Comparison of ENCODE assay signal across 10 cellular contexts in the genomic region with DNA sequence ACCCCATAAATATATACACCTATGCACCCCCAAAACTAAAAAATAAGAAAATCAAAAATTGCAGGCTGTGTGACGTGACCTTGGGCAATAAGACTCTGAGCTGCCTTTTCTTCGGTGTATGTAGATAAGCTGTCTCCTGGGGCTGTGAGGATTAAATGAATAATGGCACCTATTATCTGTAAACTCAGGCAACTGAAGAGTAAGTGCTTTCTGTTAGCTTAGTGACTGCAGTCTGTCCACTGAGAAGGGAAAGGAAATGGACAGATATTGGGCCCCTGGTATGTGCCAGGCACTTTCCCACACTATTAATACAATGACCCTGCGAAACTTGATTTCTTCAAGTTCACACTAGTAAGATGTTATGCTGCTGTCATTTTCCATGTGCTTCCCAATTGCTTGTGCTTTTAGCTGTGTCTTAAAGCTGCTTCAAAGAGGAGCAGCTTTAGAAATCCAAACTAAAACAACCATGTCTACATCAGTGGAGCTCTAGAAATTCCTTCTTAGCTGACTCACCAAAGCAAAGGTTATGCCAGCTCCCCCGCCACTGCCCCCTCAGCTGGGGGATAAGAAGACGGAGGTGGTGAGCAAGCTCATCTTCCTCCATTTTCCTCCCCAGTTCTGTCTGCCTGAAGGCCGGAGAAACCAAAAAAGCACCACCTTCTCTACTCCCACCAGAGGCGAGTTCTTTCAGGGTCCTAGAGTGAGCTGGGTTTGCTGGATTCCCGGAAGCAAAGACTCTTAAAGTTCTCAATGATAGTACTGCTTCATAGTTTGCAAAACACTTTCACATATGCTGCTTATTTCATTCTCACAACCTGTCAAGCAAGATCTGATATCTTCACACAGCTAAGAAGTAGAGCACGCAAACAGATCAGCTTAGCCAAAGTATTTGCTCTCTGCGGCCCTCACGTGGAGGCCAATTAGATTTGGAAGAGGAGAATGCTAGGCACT. TPM values are rescaled to one million over a fixed set of nuclear protein-coding genes. Genes with fewer than 3 reads are reported as not detected.
DNase-seq lines count a peak whose midpoint lies in the region; ATAC-seq, FAIRE-seq and TF ChIP-seq lines count a peak whose summit lies in the region.
"Had no signal": no experiment of that assay in that cellular context is flagged by ENCODE, and none has a peak within 500 bp of the region (broad histone marks: within the 10 kb centered on the region; RNA-seq: fewer than 3 reads in every experiment).

No MANE protein-coding gene starts in this region.

- H3K27ac Mint-ChIP-seq in stimulated activated memory B cell treated with anti-CD40 and anti-IgM and Interleukin-4, amounts not matched to agents 10 μg/mL and 1 μg/mL and 100 μg/mL, for 72 hours = no peak overlapping the region
- H3K27ac Mint-ChIP-seq: CD4-positive, CD25-positive, alpha-beta regulatory T cell had no signal

- peaks cover 4% of the 10 kb centered on the region for H3K4me1 Mint-ChIP-seq in stimulated activated memory B cell treated with anti-CD40 and anti-IgM and Interleukin-4, amounts not matched to agents 10 μg/mL and 1 μg/mL and 100 μg/mL, for 72 hours

- no peaks in the 10 kb centered on the region for H3K27me3 Mint-ChIP-seq in stimulated activated memory B cell treated with anti-CD40 and anti-IgM and Interleukin-4, amounts not matched to agents 10 μg/mL and 1 μg/mL and 100 μg/mL, for 72 hours
- H3K27me3 Mint-ChIP-seq: CD4-positive, CD25-positive, alpha-beta regulatory T cell had no signal

- H3K79me2 ChIP-seq in HepG2 (ENCODE audit: insufficient read depth, low read length) (no peaks in the 10 kb centered on the region), K562 (ENCODE audit: control insufficient read depth, insufficient read depth, low read length) (no peaks in the 10 kb centered on the region)

- peaks cover 0 to 3% of the 10 kb centered on the region in 2 experiments; a peak in 1 of 5 replicates for H3K36me3 ChIP-seq in HepG2 (replicated peaks in 1 of 2; ENCODE audit: control insufficient read depth in 1 of 2, insufficient read depth in 2 of 2, low read length in 2 of 2)
- peaks cover 0 to 5% (median 0%) of the 10 kb centered on the region in 4 donors for H3K36me3 ChIP-seq in right lobe of liver
- peaks cover 20% of the 10 kb centered on the region; the same call in 2 of the 3 replicates for H3K36me3 ChIP-seq in K562 (ENCODE audit: control insufficient read depth, insufficient read depth, low read length)
- H3K36me3 ChIP-seq in prostate gland = no peaks in the 10 kb centered on the region

- no peaks in the 10 kb centered on the region for H3K9me3 Mint-ChIP-seq in stimulated activated memory B cell treated with anti-CD40 and anti-IgM and Interleukin-4, amounts not matched to agents 10 μg/mL and 1 μg/mL and 100 μg/mL, for 72 hours
- H3K9me3 Mint-ChIP-seq: CD4-positive, CD25-positive, alpha-beta regulatory T cell had no signal

- 30% methylated on average over 8 of the region's 11 CpGs for WGBS in HepG2 (ENCODE audit: low lambda C conversion rate)
- WGBS in right lobe of liver (ENCODE audit: insufficient coverage, low coverage, low lambda C conversion rate, missing lambda C conversion rate) = 40% methylated on average over 11 of the region's 11 CpGs
- 8% methylated on average over 10 of the region's 11 CpGs for WGBS in K562 (ENCODE audit: insufficient coverage, low coverage, missing lambda C conversion rate)
- 24% methylated on average over 11 of the region's 11 CpGs for WGBS in prostate gland

- TF ChIP-seq RAD21 in HepG2 (CRISPR knock-in tag; IDR thresholded peaks at IDR 0.05) = no peak
- no peak for TF ChIP-seq RAD21 in K562 (CRISPR knock-in tag; conservative IDR thresholded peaks at IDR 0.05 in 1 of 2, IDR thresholded peaks at IDR 0.05 in 1 of 2)

- H3K9me3 ChIP-seq in HepG2 (ENCODE audit: low read length) (no peaks in the 10 kb centered on the region), right lobe of liver (no peaks in the 10 kb centered on the region), K562 (replicated peaks; ENCODE audit: control insufficient read depth, insufficient read depth, low read depth, low read length) (no peaks in the 10 kb centered on the region), prostate gland (no peaks in the 10 kb centered on the region)

- BruUV-seq in HepG2 (replicated peaks; lab: Mats Ljungman, UMichigan) = no TSS peak
- no TSS peak for BruUV-seq in K562 (replicated peaks; lab: Mats Ljungman, UMichigan)

- peak overlapping the region in 2 of 3 experiments; percentile 10 to 23; a peak in 1 of 6 replicates for H3K4me3 ChIP-seq in HepG2 (replicated peaks in 1 of 3; ENCODE audit: insufficient read depth in 1 of 3, low read depth in 2 of 3, low read length in 3 of 3)
- no peak overlapping the region for H3K4me3 ChIP-seq in right lobe of liver
- H3K4me3 ChIP-seq in K562 = no peak overlapping the region
- H3K4me3 ChIP-seq in prostate gland = no peak overlapping the region

- H3K4me3 Mint-ChIP-seq in stimulated activated memory B cell treated with anti-CD40 and anti-IgM and Interleukin-4, amounts not matched to agents 10 μg/mL and 1 μg/mL and 100 μg/mL, for 72 hours = no peak overlapping the region
- H3K4me3 Mint-ChIP-seq: CD4-positive, CD25-positive, alpha-beta regulatory T cell had no signal

- H3K9me1 ChIP-seq in K562 (ENCODE audit: control insufficient read depth, insufficient read depth, low read length) = no peaks in the 10 kb centered on the region

- FAIRE-seq in HepG2 (lab: Jason Lieb, UNC) (peak; percentile 34), K562 (lab: Jason Lieb, UNC) (peak; percentile 76)

- no peak overlapping the region for H3K27ac ChIP-seq in HepG2 (ENCODE audit: extremely low read length, insufficient read depth, low read length)
- H3K27ac ChIP-seq in right lobe of liver = no peak overlapping the region
- peak overlapping the region; percentile 37; the same call in 2 of the 3 replicates for H3K27ac ChIP-seq in K562 (ENCODE audit: extremely low read depth, low read depth, low read length)
- no peak overlapping the region for H3K27ac ChIP-seq in prostate gland

- peaks cover 23% of the 10 kb centered on the region for H3K36me3 Mint-ChIP-seq in stimulated activated memory B cell treated with anti-CD40 and anti-IgM and Interleukin-4, amounts not matched to agents 10 μg/mL and 1 μg/mL and 100 μg/mL, for 72 hours

- H3K4me1 ChIP-seq in HepG2 (ENCODE audit: insufficient read depth, low read length) = peaks cover 14% of the 10 kb centered on the region
- no peaks in the 10 kb centered on the region for H3K4me1 ChIP-seq in right lobe of liver
- peaks cover 0 to 18% of the 10 kb centered on the region in 2 experiments; a peak in 4 of 5 replicates for H3K4me1 ChIP-seq in K562 (replicated peaks in 1 of 2; ENCODE audit: control insufficient read depth in 2 of 2, insufficient read depth in 2 of 2, low read length in 2 of 2)
- H3K4me1 ChIP-seq in prostate gland (replicated peaks) = no peaks in the 10 kb centered on the region

- TF ChIP-seq CTCF in HepG2 (CRISPR knock-in tag; IDR thresholded peaks at IDR 0.05) (no peak), right lobe of liver (IDR thresholded peaks at IDR 0.05) (no peak), K562 (IDR thresholded peaks at IDR 0.05 in 2 of 3, conservative IDR thresholded peaks at IDR 0.05 in 1 of 3; ENCODE audit: insufficient read depth in 2 of 3, low read depth in 1 of 3, low read length in 3 of 3) (no peak), prostate gland (IDR thresholded peaks at IDR 0.05) (no peak)

- TF ChIP-seq POLR2A in HepG2 (IDR thresholded peaks at IDR 0.05; ENCODE audit: insufficient read depth in 1 of 2, low read depth in 2 of 2, low read length in 2 of 2) (no peak), right lobe of liver (IDR thresholded peaks at IDR 0.05) (no peak), K562 (conservative IDR thresholded peaks at IDR 0.05) (no peak), prostate gland (IDR thresholded peaks at IDR 0.05) (no peak)

- H4K20me1 ChIP-seq in HepG2 (ENCODE audit: insufficient read depth, low read length) = no peaks in the 10 kb centered on the region
- H4K20me1 ChIP-seq in K562 (replicated peaks; ENCODE audit: control insufficient read depth, insufficient read depth, low read length) = no peaks in the 10 kb centered on the region

- H3K4me2 ChIP-seq in HepG2 (ENCODE audit: low read depth, low read length) (peak overlapping the region; percentile 68), K562 (ENCODE audit: insufficient read depth, low read length) (peak overlapping the region; percentile 50)

- H2AFZ ChIP-seq in HepG2 (ENCODE audit: low read length) (no peak overlapping the region), K562 (ENCODE audit: low read depth, low read length) (peak overlapping the region; percentile 86)

- in situ Hi-C loops in HepG2 (cut with HindIII; ENCODE audit: extremely low pct_ligation_motif_present, low pct_unique_long_range_greater_than_20kb) = no loop called here
- in situ Hi-C loops in K562 (cut with MboI) = no loop called here

- CTCF ChIA-PET in HepG2 (lab: Yijun Ruan, JAX; ENCODE audit: low intra/inter-chr PET ratio, low total read pairs) = no interaction called here
- CTCF ChIA-PET in K562 (lab: Yijun Ruan, JAX; ENCODE audit: low intra/inter-chr PET ratio) = no interaction called here

- no peak for TF ChIP-seq EP300 in HepG2 (IDR thresholded peaks at IDR 0.05; ENCODE audit: low read depth in 2 of 2, low read length in 2 of 2)
- TF ChIP-seq EP300 in HepG2 (CRISPR knock-in tag; IDR thresholded peaks at IDR 0.05; ENCODE audit: borderline replicate concordance) = no peak
- TF ChIP-seq EP300 in K562 (IDR thresholded peaks at IDR 0.05; ENCODE audit: low read length) = no peak; the same call in 1 of the 2 replicates

- H3K9ac ChIP-seq in HepG2 (ENCODE audit: insufficient read depth, low read depth, low read length) (no peak overlapping the region), K562 (ENCODE audit: insufficient read depth in 1 of 2, low read depth in 2 of 2, low read length in 2 of 2) (peak overlapping the region in 1 of 2 experiments; percentile 38; a peak in 2 of 4 replicates)

- ATAC-seq in HepG2 (peak; percentile 72), right lobe of liver (no peak), K562 (peak; percentile 88), HG02588 (IDR thresholded peaks at IDR 0.05; ENCODE audit: unreplicated experiment) (no peak)
- no peak for ATAC-seq in stimulated activated memory B cell treated with anti-CD40 and anti-IgM and Interleukin-4, amounts not matched to agents 10 μg/mL and 1 μg/mL and 100 μg/mL, for 72 hours

- intact Hi-C loops in HepG2 (cut with micrococcal nuclease; ENCODE audit: unreplicated experiment) = no loop called here
- intact Hi-C loops in right lobe of liver (cut with DNase I) = no loop called here
- intact Hi-C loops in K562 (cut with micrococcal nuclease) = no loop called here
- intact Hi-C loops in prostate gland (cut with DNase I) = no loop called here

- POLR2A ChIA-PET in HepG2 (lab: Yijun Ruan, JAX) (interaction anchor here (1.3 kb wide), 1 partner anchor 35 kb away, joined by 8 read pairs; a partner anchor contains a TSS), K562 (lab: Yijun Ruan, JAX) (interaction anchor here (0.6 to 1.6 kb wide), 7 partner anchors 15 to 1133 kb away, joined by 3 to 8 read pairs (median 4); a partner anchor contains a TSS)

- H3K27me3 ChIP-seq in HepG2 (ENCODE audit: control insufficient read depth in 1 of 2, insufficient read depth in 2 of 2, low read length in 2 of 2) = no peaks in the 10 kb centered on the region
- no peaks in the 10 kb centered on the region for H3K27me3 ChIP-seq in right lobe of liver
- no peaks in the 10 kb centered on the region for H3K27me3 ChIP-seq in K562 (ENCODE audit: control insufficient read depth in 2 of 2, insufficient read depth in 2 of 2, low read length in 2 of 2)
- no peaks in the 10 kb centered on the region for H3K27me3 ChIP-seq in prostate gland (replicated peaks; ENCODE audit: insufficient read depth)

- DNase-seq in HepG2 (ENCODE audit: low spot score) (peak; percentile 25), right lobe of liver (no peak), K562 (ENCODE audit: extremely low read depth in 1 of 4, low spot score in 3 of 4) (peak; percentile 32 to 48 (median 40)), kidney glomerular epithelial cell (lab: John Stamatoyannopoulos, UW) (peak; percentile 39), NCI-H510A (lab: John Stamatoyannopoulos, UW) (no peak), prostate gland (ENCODE audit: low spot score) (no peak)
- DNase-seq: CD4-positive, CD25-positive, alpha-beta regulatory T cell; stimulated activated CD4-positive, alpha-beta T cell treated with anti-CD3 and anti-CD28 coated beads, Interleukin-2, amount 100 ng/mL, for 24 hours had no signal

RNA-seq across cellular contexts. Expression of a gene that starts 8.8 kb away (rescaled TPM):
- not detected in 2 replicates for total RNA-seq in HepG2 (2016; rRNA removed; fragmentation: Illumina TruSeq; extraction: Trizol)
- not detected in 2 replicates for total RNA-seq in HepG2 (2016; cell fraction: cytosol; rRNA removed; fragmentation: Illumina TruSeq; extraction: Trizol; ENCODE audit: low read depth)
- not detected in 2 replicates for total RNA-seq in HepG2 (2016; cell fraction: insoluble cytoplasmic fraction; rRNA removed; fragmentation: Illumina TruSeq; extraction: Trizol)
- not detected in 2 replicates for total RNA-seq in HepG2 (2016; cell fraction: membrane; rRNA removed; fragmentation: Illumina TruSeq; extraction: Trizol)
- not detected in 2 replicates for total RNA-seq in HepG2 (2016; cell fraction: nucleus; rRNA removed; fragmentation: Illumina TruSeq; extraction: Trizol)
- not detected in 2 replicates for polyA plus RNA-seq in HepG2 (2011; rRNA removed)
- polyA plus RNA-seq in HepG2 (2011; cell fraction: cytosol; rRNA removed) = 0.03 TPM in 1 of 2 replicates, not detected in the other
- not detected in 2 replicates for polyA plus RNA-seq in HepG2 (2011; cell fraction: nucleus; rRNA removed)
- polyA plus RNA-seq in HepG2 (2012) = not detected in 2 replicates
- not detected in 2 replicates for polyA plus RNA-seq in HepG2 (2016; cell fraction: cytosol; fragmentation: Illumina TruSeq; extraction: Trizol; ENCODE audit: low read depth)
- not detected in 2 replicates for polyA plus RNA-seq in HepG2 (2016; cell fraction: insoluble cytoplasmic fraction; fragmentation: Illumina TruSeq; extraction: Trizol; ENCODE audit: low read depth)
- polyA plus RNA-seq in HepG2 (2016; cell fraction: membrane; fragmentation: Illumina TruSeq; extraction: Trizol; ENCODE audit: low read depth) = not detected in 2 replicates
- polyA plus RNA-seq in HepG2 (2016; cell fraction: nucleus; fragmentation: Illumina TruSeq; extraction: Trizol; ENCODE audit: insufficient read depth, low read depth) = not detected in 2 replicates
- not detected in 2 replicates for polyA minus RNA-seq in HepG2 (2011; rRNA and poly(A)+ RNA removed; ENCODE audit: low replicate concordance)
- polyA minus RNA-seq in HepG2 (2011; cell fraction: cytosol; rRNA and poly(A)+ RNA removed) = not detected in 2 replicates
- not detected in 2 replicates for polyA minus RNA-seq in HepG2 (2011; cell fraction: nucleus; rRNA and poly(A)+ RNA removed)
- not detected for total RNA-seq in right lobe of liver
- not detected in 2 replicates for total RNA-seq in K562 (2011; cell fraction: chromatin; rRNA removed; ENCODE audit: low replicate concordance)
- total RNA-seq in K562 (2011; cell fraction: nucleolus; rRNA removed) = not detected in 2 replicates
- not detected in 2 replicates for total RNA-seq in K562 (2011; cell fraction: nucleoplasm; rRNA removed)
- not detected in 2 replicates for total RNA-seq in K562 (2014; rRNA removed)
- not detected in 2 replicates for total RNA-seq in K562 (2014; rRNA removed; fragmentation: Illumina TruSeq; extraction: Trizol)
- not detected in 2 replicates for total RNA-seq in K562 (2015; rRNA removed; fragmentation: Illumina TruSeq; extraction: Trizol)
- not detected in 2 replicates for total RNA-seq in K562 (2021)
- not detected in 2 replicates for polyA plus RNA-seq in K562 (2011; rRNA removed)
- not detected in 2 replicates for polyA plus RNA-seq in K562 (2011; cell fraction: cytosol; rRNA removed)
- not detected in 2 replicates for polyA plus RNA-seq in K562 (2011; cell fraction: nucleus; rRNA removed)
- polyA plus RNA-seq in K562 (2012) = not detected in 2 replicates
- not detected in 2 replicates for polyA plus RNA-seq in K562 (2014; fragmentation: Illumina TruSeq; extraction: Trizol)
- polyA plus RNA-seq in K562 (2014; fragmentation: Nextera tagmentation; extraction: Ambion mirVana) = not detected
- polyA plus RNA-seq in K562 (2014; rRNA removed) = not detected in 2 replicates
- polyA minus RNA-seq in K562 (2011; rRNA and poly(A)+ RNA removed) = not detected in 2 replicates
- not detected in 2 replicates for polyA minus RNA-seq in K562 (2011; cell fraction: cytosol; rRNA and poly(A)+ RNA removed)
- not detected in 2 replicates for polyA minus RNA-seq in K562 (2011; cell fraction: nucleus; rRNA and poly(A)+ RNA removed)
- not detected for total RNA-seq in prostate gland
- total RNA-seq: CD4-positive, CD25-positive, alpha-beta regulatory T cell had no signal
- polyA plus RNA-seq: CD4-positive, CD25-positive, alpha-beta regulatory T cell had no signal

RNA-seq across cellular contexts. Expression of a gene that starts 35.3 kb away (rescaled TPM):
- total RNA-seq in HepG2 (2016; rRNA removed; fragmentation: Illumina TruSeq; extraction: Trizol) (59.3 and 79.4 TPM in 2 replicates), right lobe of liver (10 to 100 TPM in 5 of 6 experiments, 1 to 10 TPM in 1; 10.0 to 15.4 (median 11.4) TPM), K562 (2014; rRNA removed) (42.4 and 47.3 TPM in 2 replicates), K562 (2014; rRNA removed; fragmentation: Illumina TruSeq; extraction: Trizol) (48.2 and 55.2 TPM in 2 replicates), K562 (2015; rRNA removed; fragmentation: Illumina TruSeq; extraction: Trizol) (35.3 and 36.6 TPM in 2 replicates), K562 (2021) (37.3 and 40.3 TPM in 2 replicates), prostate gland (10 to 100 TPM; 54.9 to 62.6 TPM)
- 41.2 and 48.2 TPM in 2 replicates for total RNA-seq in HepG2 (2016; cell fraction: cytosol; rRNA removed; fragmentation: Illumina TruSeq; extraction: Trizol; ENCODE audit: low read depth)
- 61.2 and 79.0 TPM in 2 replicates for total RNA-seq in HepG2 (2016; cell fraction: insoluble cytoplasmic fraction; rRNA removed; fragmentation: Illumina TruSeq; extraction: Trizol)
- total RNA-seq in HepG2 (2016; cell fraction: membrane; rRNA removed; fragmentation: Illumina TruSeq; extraction: Trizol) = 85.1 and 101 TPM in 2 replicates
- 22.6 and 28.3 TPM in 2 replicates for total RNA-seq in HepG2 (2016; cell fraction: nucleus; rRNA removed; fragmentation: Illumina TruSeq; extraction: Trizol)
- polyA plus RNA-seq in HepG2 (2011; rRNA removed) (81.2 and 103 TPM in 2 replicates), K562 (2011; rRNA removed) (83.1 and 91.8 TPM in 2 replicates), K562 (2014; fragmentation: Illumina TruSeq; extraction: Trizol) (55.0 and 58.4 TPM in 2 replicates), K562 (2014; fragmentation: Nextera tagmentation; extraction: Ambion mirVana) (10 to 100 TPM; 79.3 to 91.5 TPM), K562 (2014; rRNA removed) (41.2 and 52.8 TPM in 2 replicates)
- 90.3 and 98.3 TPM in 2 replicates for polyA plus RNA-seq in HepG2 (2011; cell fraction: cytosol; rRNA removed)
- 21.0 and 27.2 TPM in 2 replicates for polyA plus RNA-seq in HepG2 (2011; cell fraction: nucleus; rRNA removed)
- polyA plus RNA-seq in HepG2 (2012) = 81.1 and 87.5 TPM in 2 replicates
- 41.0 and 48.5 TPM in 2 replicates for polyA plus RNA-seq in HepG2 (2016; cell fraction: cytosol; fragmentation: Illumina TruSeq; extraction: Trizol; ENCODE audit: low read depth)
- 76.2 and 80.5 TPM in 2 replicates for polyA plus RNA-seq in HepG2 (2016; cell fraction: insoluble cytoplasmic fraction; fragmentation: Illumina TruSeq; extraction: Trizol; ENCODE audit: low read depth)
- 71.8 and 80.4 TPM in 2 replicates for polyA plus RNA-seq in HepG2 (2016; cell fraction: membrane; fragmentation: Illumina TruSeq; extraction: Trizol; ENCODE audit: low read depth)
- polyA plus RNA-seq in HepG2 (2016; cell fraction: nucleus; fragmentation: Illumina TruSeq; extraction: Trizol; ENCODE audit: insufficient read depth, low read depth) = 31.4 and 31.9 TPM in 2 replicates
- polyA minus RNA-seq in HepG2 (2011; rRNA and poly(A)+ RNA removed; ENCODE audit: low replicate concordance) = 31.7 and 45.1 TPM in 2 replicates
- 31.8 and 39.3 TPM in 2 replicates for polyA minus RNA-seq in HepG2 (2011; cell fraction: cytosol; rRNA and poly(A)+ RNA removed)
- 15.8 and 17.3 TPM in 2 replicates for polyA minus RNA-seq in HepG2 (2011; cell fraction: nucleus; rRNA and poly(A)+ RNA removed)
- total RNA-seq in K562 (2011; cell fraction: chromatin; rRNA removed; ENCODE audit: low replicate concordance) = 12.5 and 13.5 TPM in 2 replicates
- total RNA-seq in K562 (2011; cell fraction: nucleolus; rRNA removed) = 14.3 and 15.3 TPM in 2 replicates
- total RNA-seq in K562 (2011; cell fraction: nucleoplasm; rRNA removed) = 15.7 and 19.6 TPM in 2 replicates
- 37.3 and 61.2 TPM in 2 replicates for polyA plus RNA-seq in K562 (2011; cell fraction: cytosol; rRNA removed)
- polyA plus RNA-seq in K562 (2011; cell fraction: nucleus; rRNA removed) = 14.7 and 27.9 TPM in 2 replicates
- polyA plus RNA-seq in K562 (2012) = 40.0 and 95.2 TPM in 2 replicates
- polyA minus RNA-seq in K562 (2011; rRNA and poly(A)+ RNA removed) = 62.9 and 98.2 TPM in 2 replicates
- 17.2 and 22.7 TPM in 2 replicates for polyA minus RNA-seq in K562 (2011; cell fraction: cytosol; rRNA and poly(A)+ RNA removed)
- 8.8 and 13.3 TPM in 2 replicates for polyA minus RNA-seq in K562 (2011; cell fraction: nucleus; rRNA and poly(A)+ RNA removed)

Comparison
In these comparisons a context has a peak if more than half of its experiments do, and no peak if none do; other contexts are left out.
1. ATAC-seq: peak in HepG2 (single experiment) and K562 (single experiment); none in right lobe of liver (0 of 4), stimulated activated memory B cell treated with anti-CD40 and anti-IgM and Interleukin-4, amounts not matched to agents 10 μg/mL and 1 μg/mL and 100 μg/mL, for 72 hours (single experiment) and HG02588 (single experiment).
2. DNase-seq: peak in HepG2 (single experiment), K562 (4 of 4) and kidney glomerular epithelial cell (single experiment); none in right lobe of liver (0 of 3), NCI-H510A (single experiment) and prostate gland (single experiment).
3. H3K4me3 ChIP-seq: peak in HepG2 (2 of 3); none in right lobe of liver (0 of 3), K562 (single experiment) and prostate gland (0 of 2).